20 cellular contexts compared by ENCODE assay signal in genomic region chr4:25163216-25163615, GRCh38.
"Had no signal": no experiment of that assay in that cellular context is flagged by ENCODE, and none has a peak within 500 bp of the region (broad histone marks: within the 10 kb centered on the region; RNA-seq: fewer than 3 reads in every experiment).

No MANE protein-coding gene starts in this region.

- H3K27me3 ChIP-seq: sigmoid colon, upper lobe of left lung had no signal

- ATAC-seq: activated CD4-positive, alpha-beta T cell treated with anti-CD3 and anti-CD28 coated beads for 36 hours; activated CD8-positive, alpha-beta T cell treated with anti-CD3 and anti-CD28 coated beads, Interleukin-2, amount 10 ng/mL, durations not matched to agents 7 days and 5 days; left colon had no signal

- H3K27me3 Mint-ChIP-seq: activated CD4-positive, alpha-beta T cell treated with anti-CD3 and anti-CD28 coated beads for 36 hours; naive B cell had no signal

- DNase-seq: activated CD4-positive, alpha-beta T cell treated with anti-CD3 and anti-CD28 coated beads for 36 hours; activated CD8-positive, alpha-beta memory T cell treated with anti-CD3 and anti-CD28 coated beads, Interleukin-2, amount 50 U/mL, for 48 hours; activated CD8-positive, alpha-beta T cell treated with anti-CD3 and anti-CD28 coated beads, Interleukin-2, amount 10 ng/mL, durations not matched to agents 7 days and 5 days; activated naive CD4-positive, alpha-beta T cell; foreskin melanocyte; head of caudate nucleus; left colon; midbrain; naive B cell; sigmoid colon; stimulated activated CD4-positive, alpha-beta T cell treated with anti-CD3 and anti-CD28 coated beads, Interleukin-2, amount 100 ng/mL, for 24 hours; stimulated activated naive CD4-positive, alpha-beta T cell; substantia nigra; T1000; upper lobe of left lung; WERI-Rb-1 had no signal

- H3K4me3 ChIP-seq: lung, sigmoid colon, upper lobe of left lung had no signal

- H3K9me3 Mint-ChIP-seq: activated T-helper 1 cell treated with anti-CD3 and anti-CD28 coated beads, Interleukin-12 subunit alpha, Interleukin-12 subunit beta, Interleukin-2, Interleukin-4 antibody, amounts not matched to agents 30 ng/mL and 10 ng/mL and 1 ng/mL, durations not matched to agents 14 hours and 24 hours and 36 hours; naive B cell had no signal

- H3K27ac Mint-ChIP-seq: activated CD4-positive, alpha-beta T cell treated with anti-CD3 and anti-CD28 coated beads for 36 hours; activated CD8-positive, alpha-beta T cell treated with anti-CD3 and anti-CD28 coated beads, Interleukin-2, amount 10 ng/mL, durations not matched to agents 7 days and 5 days; activated T-helper 1 cell treated with anti-CD3 and anti-CD28 coated beads, Interleukin-12 subunit alpha, Interleukin-12 subunit beta, Interleukin-2, Interleukin-4 antibody, amounts not matched to agents 30 ng/mL and 10 ng/mL and 1 ng/mL, durations not matched to agents 14 hours and 24 hours and 36 hours had no signal

- H3K4me3 Mint-ChIP-seq: activated CD4-positive, alpha-beta T cell treated with anti-CD3 and anti-CD28 coated beads for 36 hours; activated CD8-positive, alpha-beta T cell treated with anti-CD3 and anti-CD28 coated beads, Interleukin-2, amount 10 ng/mL, durations not matched to agents 7 days and 5 days; activated T-helper 1 cell treated with anti-CD3 and anti-CD28 coated beads, Interleukin-12 subunit alpha, Interleukin-12 subunit beta, Interleukin-2, Interleukin-4 antibody, amounts not matched to agents 30 ng/mL and 10 ng/mL and 1 ng/mL, durations not matched to agents 14 hours and 24 hours and 36 hours had no signal

- H3K27ac ChIP-seq: sigmoid colon, upper lobe of left lung, WERI-Rb-1 had no signal

- H3K9me3 ChIP-seq: sigmoid colon, upper lobe of left lung had no signal

- FAIRE-seq: astrocyte, colon had no signal

- H3K36me3 ChIP-seq: sigmoid colon, WERI-Rb-1 had no signal
